ENCODE assay signal across 3 cellular contexts in genomic region chr10:113452146-113452545, GRCh38.
"Had no signal": no experiment of that assay in that cellular context is flagged by ENCODE, and none has a peak within 500 bp of the region (broad histone marks: within the 10 kb centered on the region; RNA-seq: fewer than 3 reads in every experiment).

No MANE protein-coding gene starts in this region.

- ATAC-seq: GM12878 had no signal

- DNase-seq: GDM1, GF-D8 had no signal

- H3K4me3 ChIP-seq: GM12878 had no signal
